27 cellular contexts compared by ENCODE assay signal in genomic region chr4:159900562-159900961, GRCh38.
A peak's percentile ranks its signal among the peaks of the same experiment; 100 is the strongest.
DNase-seq lines count a peak whose midpoint lies in the region; ATAC-seq and TF ChIP-seq lines count a peak whose summit lies in the region.
"Had no signal": no experiment of that assay in that cellular context is flagged by ENCODE, and none has a peak within 500 bp of the region (broad histone marks: within the 10 kb centered on the region; RNA-seq: fewer than 3 reads in every experiment).

No MANE protein-coding gene starts in this region.

- H4K20me1 ChIP-seq in Karpas-422 (ENCODE audit: insufficient read depth, low read depth, low read length), result no peaks in the 10 kb centered on the region

- H2AFZ ChIP-seq in Karpas-422 (ENCODE audit: low read length), result no peak overlapping the region
- H2AFZ ChIP-seq: GM23338 had no signal

- H3K9me2 ChIP-seq in Karpas-422 (replicated peaks; ENCODE audit: insufficient read depth, low read length), result no peaks in the 10 kb centered on the region

- ATAC-seq in foreskin keratinocyte, result no peak
- no peak for ATAC-seq in GM21529 (IDR thresholded peaks at IDR 0.05; ENCODE audit: unreplicated experiment)
- ATAC-seq: A549, GM12878, GM23338, T-helper 17 cell had no signal

- H3K4me3 ChIP-seq in brain microvascular endothelial cell (ENCODE audit: low read depth, low read length), result no peak overlapping the region
- no peak overlapping the region for H3K4me3 ChIP-seq in Karpas-422 (ENCODE audit: low read length)
- H3K4me3 ChIP-seq: A549, GM12878, GM23338, HAP-1, Peyer's patch, SK-N-MC had no signal

- H3K27ac ChIP-seq in C4-2B, result no peak overlapping the region
- no peak overlapping the region for H3K27ac ChIP-seq in brain microvascular endothelial cell
- no peak overlapping the region for H3K27ac ChIP-seq in foreskin keratinocyte
- H3K27ac ChIP-seq in Karpas-422 (ENCODE audit: low read length), result no peak overlapping the region
- H3K27ac ChIP-seq: A549, Peyer's patch, SK-N-MC had no signal

- no peak for DNase-seq in brain microvascular endothelial cell
- DNase-seq in foreskin keratinocyte, result no peak
- DNase-seq in NCI-H1694 treated with DMSO at 0.1 percent for 48 hours (lab: John Stamatoyannopoulos, UW), result no peak
- DNase-seq in inferior parietal cortex (ENCODE audit: extremely low spot score), result no peak
- DNase-seq in Karpas-422, result no peak
- DNase-seq: CD8-positive, alpha-beta memory T cell; DMS 273 treated with DMSO at 0.1 percent for 48 hours; DMS79; EL; GDM1; MM.1S; NCI-H187; NCI-H2171 treated with DMSO at 0.1 percent for 48 hours; NCI-H446; NCI-H524 treated with DMSO at 0.1 percent for 48 hours; NCI-H82; Peyer's patch; SIG-M5; T-helper 17 cell had no signal

- H3K4me2 ChIP-seq in Karpas-422 (ENCODE audit: low read depth, low read length, poor library complexity, severe bottlenecking), result no peak overlapping the region
- H3K4me2 ChIP-seq: A549, GM23338 had no signal

- TF ChIP-seq CTCF in C4-2B (conservative IDR thresholded peaks at IDR 0.05) (peak; percentile 38), LNCAP (IDR thresholded peaks at IDR 0.05) (peak; percentile 54), brain microvascular endothelial cell (IDR thresholded peaks at IDR 0.05; ENCODE audit: low read depth, low read length, missing control alignments) (peak; percentile 26), foreskin keratinocyte (conservative IDR thresholded peaks at IDR 0.05) (peak; percentile 19)

- no peaks in the 10 kb centered on the region for H3K4me1 ChIP-seq in foreskin keratinocyte
- H3K4me1 ChIP-seq in Karpas-422 (ENCODE audit: low read length), result no peaks in the 10 kb centered on the region
- H3K4me1 ChIP-seq: A549, HAP-1 had no signal

- no peaks in the 10 kb centered on the region for H3K36me3 ChIP-seq in brain microvascular endothelial cell (replicated peaks)
- H3K36me3 ChIP-seq in Karpas-422 (ENCODE audit: insufficient read depth, low read length), result no peaks in the 10 kb centered on the region
- H3K36me3 ChIP-seq: HAP-1, Peyer's patch had no signal

- H3K27me3 ChIP-seq in brain microvascular endothelial cell (replicated peaks) (no peaks in the 10 kb centered on the region), foreskin keratinocyte (no peaks in the 10 kb centered on the region), Karpas-422 (ENCODE audit: low read length) (no peaks in the 10 kb centered on the region)
- H3K27me3 ChIP-seq: Peyer's patch had no signal

- H3K9me3 ChIP-seq in Karpas-422 (ENCODE audit: low read length), result peaks cover 26% of the 10 kb centered on the region
- H3K9me3 ChIP-seq: A549, HAP-1, Peyer's patch had no signal

- H3K79me2 ChIP-seq in Karpas-422 (ENCODE audit: low read length), result no peaks in the 10 kb centered on the region

- no peak overlapping the region for H3K9ac ChIP-seq in Karpas-422 (ENCODE audit: low read length)

- in situ Hi-C loops in brain microvascular endothelial cell (cut with HindIII; ENCODE audit: low pct_ligation_motif_present, low sequenced_read_pairs), result no loop called here
